ENCODE assay signal across 8 cellular contexts in the genomic region with DNA sequence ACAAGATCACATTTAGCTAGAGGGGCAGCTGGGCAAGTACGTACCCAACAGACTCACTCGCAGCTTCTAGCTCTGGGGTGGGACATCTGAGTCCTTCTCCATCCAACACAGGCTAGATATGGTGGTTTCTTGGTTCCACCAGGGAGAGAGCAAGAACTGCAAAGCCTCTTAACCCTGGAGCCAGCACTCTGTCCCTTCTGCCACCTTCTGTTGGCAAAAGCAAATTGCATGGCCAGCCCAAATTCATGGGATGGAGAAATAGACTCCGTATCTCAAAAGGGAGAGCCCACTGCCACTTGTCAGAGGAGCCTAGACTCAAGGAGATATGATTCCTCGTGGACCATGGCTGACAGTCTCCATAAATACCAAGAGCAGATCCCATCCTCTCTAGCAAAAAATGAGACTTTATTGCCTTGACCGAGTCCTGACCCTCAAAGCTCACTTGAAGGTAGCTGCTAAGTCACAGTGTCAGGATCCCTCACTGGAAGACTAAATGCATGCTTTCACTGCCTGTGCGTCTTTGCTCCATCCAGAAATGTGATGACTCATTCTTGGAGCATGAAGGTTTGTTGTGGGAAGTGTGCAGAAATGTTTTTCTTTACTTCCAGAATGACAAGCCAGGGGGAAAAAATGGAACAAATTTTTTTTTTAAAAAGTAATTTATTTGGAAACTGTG. TPM values are rescaled to one million over a fixed set of nuclear protein-coding genes. Genes with fewer than 3 reads are reported as not detected.
DNase-seq lines count a peak whose midpoint lies in the region; ATAC-seq, FAIRE-seq and TF ChIP-seq lines count a peak whose summit lies in the region.

No MANE protein-coding gene starts in this region.

- peak overlapping the region; percentile 65 for H4K91ac ChIP-seq in IMR-90 (ENCODE audit: insufficient read depth, low read depth, low read length)

- peaks cover 2% of the 10 kb centered on the region for H3K9me3 Mint-ChIP-seq in astrocyte (ENCODE audit: unreplicated experiment)
- peaks cover 10% of the 10 kb centered on the region for H3K9me3 Mint-ChIP-seq in activated naive CD8-positive, alpha-beta T cell treated with anti-CD3 and anti-CD28 coated beads for 36 hours
- peaks cover 0 to 18% of the 10 kb centered on the region in 2 donors for H3K9me3 Mint-ChIP-seq in stimulated activated naive CD8-positive, alpha-beta T cell treated with anti-CD3 and anti-CD28 coated beads, Interleukin-15, amount 100 ng/mL, for 72 hours

- CTCF ChIA-PET in IMR-90 (lab: Yijun Ruan, JAX) = interaction anchor here (0.6 to 1.9 kb wide), 7 partner anchors 11 to 221 kb away, joined by 3 to 9 read pairs (median 5); no protein-coding TSS in a partner anchor

- DNase-seq in D721Med (ENCODE audit: insufficient read length, low spot score) = no peak
- peak; percentile 93 for DNase-seq in IMR-90
- peak; percentile 91 for DNase-seq in astrocyte (ENCODE audit: low read depth)
- no peak for DNase-seq in left lung
- DNase-seq in NCI-H2081 treated with DMSO at 0.1 percent for 48 hours (lab: John Stamatoyannopoulos, UW) = no peak
- DNase-seq in GM19239 (ENCODE audit: insufficient read length, low spot score) = no peak
- no peak for DNase-seq in activated naive CD8-positive, alpha-beta T cell treated with anti-CD3 and anti-CD28 coated beads for 36 hours
- no peak for DNase-seq in stimulated activated naive CD8-positive, alpha-beta T cell treated with anti-CD3 and anti-CD28 coated beads, Interleukin-15, amount 100 ng/mL, for 72 hours

- H3K4me1 ChIP-seq in IMR-90 (ENCODE audit: control insufficient read depth, insufficient read depth, low read length) (peaks cover 4% of the 10 kb centered on the region; the same call in 1 of the 2 replicates), astrocyte (ENCODE audit: insufficient read depth, low read length) (peaks cover 8% of the 10 kb centered on the region), left lung (no peaks in the 10 kb centered on the region)

- FAIRE-seq in D721Med (lab: Jason Lieb, UNC) (no peak), astrocyte (lab: Jason Lieb, UNC) (peak; percentile 92), GM19239 (lab: Jason Lieb, UNC) (no peak)

- H2BK15ac ChIP-seq in IMR-90 (ENCODE audit: low read depth, low read length) = peak overlapping the region; percentile 10; the same call in 2 of the 3 replicates

- peak overlapping the region in 1 of 2 experiments; percentile 81; a peak in 2 of 4 replicates for H4K8ac ChIP-seq in IMR-90 (ENCODE audit: low read depth in 2 of 2, low read length in 2 of 2)

- H3K9me1 ChIP-seq in IMR-90 (ENCODE audit: insufficient read depth, low read length) = peaks cover 11% of the 10 kb centered on the region; the same call in 1 of the 2 replicates

- H3K27ac ChIP-seq in IMR-90 (ENCODE audit: insufficient read depth, low read length) (peak overlapping the region; percentile 3; the same call in 1 of the 2 replicates), astrocyte (ENCODE audit: low read depth, low read length) (peak overlapping the region; percentile 46), left lung (no peak overlapping the region)

- peak overlapping the region; percentile 4 for H2AK9ac ChIP-seq in IMR-90 (replicated peaks; ENCODE audit: low read depth, low read length, poor library complexity)

- WGBS in IMR-90 (ENCODE audit: extremely low coverage in 2 of 2, insufficient read length in 1 of 2), 2 experiments = no CpG with 5 or more reads among the region's 6 CpGs

- POLR2A ChIA-PET in IMR-90 (lab: Charles Lee; ENCODE audit: unreplicated experiment) = interaction anchor here (0.6 kb wide), 1 partner anchor 317 kb away, joined by 4 read pairs; no protein-coding TSS in a partner anchor

- H3K4me3 ChIP-seq in IMR-90 (ENCODE audit: insufficient read depth, low read depth, low read length) = no peak overlapping the region
- no peak overlapping the region for H3K4me3 ChIP-seq in astrocyte (ENCODE audit: insufficient read depth, low read depth, low read length)
- no peak overlapping the region for H3K4me3 ChIP-seq in left lung

- peak overlapping the region; percentile 42 for H3K27ac Mint-ChIP-seq in astrocyte (ENCODE audit: unreplicated experiment)
- no peak overlapping the region for H3K27ac Mint-ChIP-seq in activated naive CD8-positive, alpha-beta T cell treated with anti-CD3 and anti-CD28 coated beads for 36 hours
- H3K27ac Mint-ChIP-seq in stimulated activated naive CD8-positive, alpha-beta T cell treated with anti-CD3 and anti-CD28 coated beads, Interleukin-15, amount 100 ng/mL, for 72 hours = no peak overlapping the region

- peak overlapping the region; percentile 74 for H2AFZ ChIP-seq in IMR-90 (replicated peaks; ENCODE audit: low read length, poor library complexity)
- H2AFZ ChIP-seq in astrocyte (ENCODE audit: low read depth, low read length) = peak overlapping the region; percentile 27

- no peak for TF ChIP-seq POLR2A in IMR-90 (IDR thresholded peaks at IDR 0.05; ENCODE audit: low read depth, low read length)

- H3K4me2 ChIP-seq in IMR-90 (ENCODE audit: low read depth, low read length) (no peak overlapping the region), astrocyte (ENCODE audit: low read length) (peak overlapping the region; percentile 73)

- H2AK5ac ChIP-seq in IMR-90 (ENCODE audit: low read depth, low read length) = peak overlapping the region; percentile 39; the same call in 1 of the 2 replicates

- no peak overlapping the region for H3K18ac ChIP-seq in IMR-90 (ENCODE audit: low read depth, low read length)

- H2BK120ac ChIP-seq in IMR-90 (ENCODE audit: low read depth, low read length) = peak overlapping the region; percentile 93

- H4K5ac ChIP-seq in IMR-90 (ENCODE audit: low read depth, low read length) = no peak overlapping the region

- BruUV-seq in IMR-90 (replicated peaks; lab: Mats Ljungman, UMichigan) = no TSS peak

- H3K56ac ChIP-seq in IMR-90 (ENCODE audit: extremely low read depth, insufficient read depth, low read length) = peak overlapping the region; percentile 37; the same call in 1 of the 2 replicates

- H3K14ac ChIP-seq in IMR-90 (replicated peaks; ENCODE audit: low read depth, low read length) = peak overlapping the region; percentile 62; the same call in 1 of the 2 replicates

- TF ChIP-seq CTCF in D721Med (IDR thresholded peaks at IDR 0.05; ENCODE audit: insufficient read depth, missing control alignments) (peak; percentile 57), IMR-90 (conservative IDR thresholded peaks at IDR 0.05; ENCODE audit: low read depth, low read length) (peak; percentile 49), astrocyte (IDR thresholded peaks at IDR 0.05; ENCODE audit: insufficient read depth, low read depth, low read length) (peak; percentile 36), left lung (IDR thresholded peaks at IDR 0.05) (no peak)

- H3K9me3 ChIP-seq in IMR-90 (ENCODE audit: control insufficient read depth, insufficient read depth, low read length) (peaks cover 5% of the 10 kb centered on the region; the same call in 1 of the 2 replicates), astrocyte (ENCODE audit: insufficient read depth, low read depth, low read length) (no peaks in the 10 kb centered on the region), left lung (peaks cover 0 to 6% of the 10 kb centered on the region in 2 donors)

- no peak overlapping the region for H3K9ac ChIP-seq in IMR-90 (ENCODE audit: low read depth, low read length)
- no peak overlapping the region for H3K9ac ChIP-seq in astrocyte (ENCODE audit: low read length)

- H3K27me3 ChIP-seq in IMR-90 (ENCODE audit: control insufficient read depth, insufficient read depth, low read length) (no peaks in the 10 kb centered on the region), astrocyte (ENCODE audit: insufficient read depth, low read length) (peaks cover 2% of the 10 kb centered on the region), left lung (no peaks in the 10 kb centered on the region)

- H2BK5ac ChIP-seq in IMR-90 (ENCODE audit: low read depth, low read length, poor library complexity, severe bottlenecking) = peak overlapping the region; percentile 6

- H3K27me3 Mint-ChIP-seq in astrocyte (ENCODE audit: low read depth, unreplicated experiment) = peaks cover under 1% of the 10 kb centered on the region
- H3K27me3 Mint-ChIP-seq in activated naive CD8-positive, alpha-beta T cell treated with anti-CD3 and anti-CD28 coated beads for 36 hours = peaks cover 7% of the 10 kb centered on the region
- H3K27me3 Mint-ChIP-seq in stimulated activated naive CD8-positive, alpha-beta T cell treated with anti-CD3 and anti-CD28 coated beads, Interleukin-15, amount 100 ng/mL, for 72 hours = peaks cover 11% of the 10 kb centered on the region

- in situ Hi-C loops in IMR-90 (cut with MboI; ENCODE audit: low sequenced_read_pairs) = no loop called here

- ATAC-seq in IMR-90 (ENCODE audit: low read depth) (peak; percentile 97), left lung (peak; percentile 27)
- no peak for ATAC-seq in stimulated activated naive CD8-positive, alpha-beta T cell treated with anti-CD3 and anti-CD28 coated beads, Interleukin-15, amount 100 ng/mL, for 72 hours

- peak overlapping the region; percentile 83 for H3K23ac ChIP-seq in IMR-90 (ENCODE audit: low read depth, low read length)

- H2BK20ac ChIP-seq in IMR-90 (ENCODE audit: low read depth, low read length) = peak overlapping the region; percentile 98

- H4K20me1 ChIP-seq in IMR-90 (ENCODE audit: insufficient read depth, low read length) = no peaks in the 10 kb centered on the region
- H4K20me1 ChIP-seq in astrocyte (ENCODE audit: insufficient read depth, low read length) = no peaks in the 10 kb centered on the region

- no peak overlapping the region for H3K4me3 Mint-ChIP-seq in astrocyte (ENCODE audit: unreplicated experiment)
- no peak overlapping the region for H3K4me3 Mint-ChIP-seq in activated naive CD8-positive, alpha-beta T cell treated with anti-CD3 and anti-CD28 coated beads for 36 hours
- H3K4me3 Mint-ChIP-seq in stimulated activated naive CD8-positive, alpha-beta T cell treated with anti-CD3 and anti-CD28 coated beads, Interleukin-15, amount 100 ng/mL, for 72 hours = no peak overlapping the region

- H3K36me3 ChIP-seq in IMR-90 (ENCODE audit: control insufficient read depth, insufficient read depth, low read length) = no peaks in the 10 kb centered on the region
- H3K36me3 ChIP-seq in astrocyte (ENCODE audit: insufficient read depth, low read length) = no peaks in the 10 kb centered on the region
- no peaks in the 10 kb centered on the region for H3K36me3 ChIP-seq in left lung

- peak; percentile 55 for TF ChIP-seq RAD21 in IMR-90 (IDR thresholded peaks at IDR 0.05; ENCODE audit: low read length)

- dilution Hi-C loops in IMR-90 (cut with HindIII; ENCODE audit: low sequenced_read_pairs, unreplicated experiment) = no loop called here

- H3K4ac ChIP-seq in IMR-90 (ENCODE audit: low read depth, low read length) = peak overlapping the region; percentile 91

- no peaks in the 10 kb centered on the region for H3K79me1 ChIP-seq in IMR-90 (ENCODE audit: low read depth in 1 of 2, low read length in 2 of 2)

- no peaks in the 10 kb centered on the region for H3K36me3 Mint-ChIP-seq in astrocyte (ENCODE audit: low read depth, unreplicated experiment)
- no peaks in the 10 kb centered on the region for H3K36me3 Mint-ChIP-seq in activated naive CD8-positive, alpha-beta T cell treated with anti-CD3 and anti-CD28 coated beads for 36 hours

- intact Hi-C loops in IMR-90 (cut with micrococcal nuclease) = no loop called here
- intact Hi-C loops in left lung (cut with DNase I) = no loop called here

- peaks cover 8% of the 10 kb centered on the region for H3K4me1 Mint-ChIP-seq in astrocyte (ENCODE audit: low read depth, unreplicated experiment)
- H3K4me1 Mint-ChIP-seq in activated naive CD8-positive, alpha-beta T cell treated with anti-CD3 and anti-CD28 coated beads for 36 hours = no peaks in the 10 kb centered on the region
- no peaks in the 10 kb centered on the region for H3K4me1 Mint-ChIP-seq in stimulated activated naive CD8-positive, alpha-beta T cell treated with anti-CD3 and anti-CD28 coated beads, Interleukin-15, amount 100 ng/mL, for 72 hours

- H3K79me2 ChIP-seq in astrocyte (ENCODE audit: insufficient read depth, low read length) = no peaks in the 10 kb centered on the region

RNA-seq across cellular contexts. Expression of gene ROR2, which starts 28.8 kb away (rescaled TPM):
- total RNA-seq in IMR-90 (2012; rRNA removed) (2.2 and 2.3 TPM in 2 replicates), astrocyte (4.9 and 11.6 TPM in 2 replicates), left lung (10 to 100 TPM; 11.5 to 11.8 TPM)
- 3.5 and 4.8 TPM in 2 replicates for polyA plus RNA-seq in IMR-90 (2012; rRNA removed)
- 2.1 and 6.8 TPM in 2 replicates for polyA plus RNA-seq in IMR-90 (2012; cell fraction: cytosol; rRNA removed)
- polyA plus RNA-seq in IMR-90 (2012; cell fraction: nucleus; rRNA removed; ENCODE audit: low replicate concordance) = 3.8 and 5.3 TPM in 2 replicates
- not detected for total RNA-seq in activated naive CD8-positive, alpha-beta T cell treated with anti-CD3 and anti-CD28 coated beads for 36 hours

Comparison
In these comparisons a context has a peak if more than half of its experiments do, and no peak if none do; other contexts are left out.
1. DNase-seq: peak in IMR-90 (single experiment) and astrocyte (single experiment); none in D721Med (single experiment), left lung (0 of 2), NCI-H2081 treated with DMSO at 0.1 percent for 48 hours (single experiment), GM19239 (single experiment), activated naive CD8-positive, alpha-beta T cell treated with anti-CD3 and anti-CD28 coated beads for 36 hours (single experiment) and stimulated activated naive CD8-positive, alpha-beta T cell treated with anti-CD3 and anti-CD28 coated beads, Interleukin-15, amount 100 ng/mL, for 72 hours (0 of 2).
2. CTCF ChIP-seq: peak in D721Med (single experiment), IMR-90 (single experiment) and astrocyte (single experiment); none in left lung (0 of 2).
3. H3K27ac ChIP-seq: peak in IMR-90 (single experiment) and astrocyte (single experiment); none in left lung (0 of 2).